In genomic region chr14:87153901-87154300, GRCh38 we compare ENCODE assay signal across 37 cellular contexts.
"Had no signal": no experiment of that assay in that cellular context is flagged by ENCODE, and none has a peak within 500 bp of the region (broad histone marks: within the 10 kb centered on the region; RNA-seq: fewer than 3 reads in every experiment).

No MANE protein-coding gene starts in this region.

- H3K4me1 ChIP-seq: adrenal gland had no signal

- H3K9me3 Mint-ChIP-seq: activated CD4-positive, alpha-beta T cell treated with anti-CD3 and anti-CD28 coated beads, Interleukin-2, amount 10 ng/mL, durations not matched to agents 24 days and 14 days had no signal

- H3K36me3 ChIP-seq: adrenal gland, cardiac muscle cell had no signal

- FAIRE-seq: bronchial epithelial cell, TTC549 had no signal

- H3K4me3 ChIP-seq: adrenal gland, cardiac muscle cell had no signal

- H3K27me3 ChIP-seq: adrenal gland, cardiac muscle cell had no signal

- H3K36me3 Mint-ChIP-seq: activated CD4-positive, alpha-beta memory T cell treated with anti-CD3 and anti-CD28 coated beads for 36 hours; activated naive CD4-positive, alpha-beta T cell treated with anti-CD3 and anti-CD28 coated beads, Interleukin-2, amount 50 U/mL, for 72 hours; activated naive CD8-positive, alpha-beta T cell treated with anti-CD3 and anti-CD28 coated beads for 36 hours; brain had no signal

- H3K4me3 Mint-ChIP-seq: activated B cell treated with CpG ODN at 0.5 μM for 24 hours; activated CD4-positive, alpha-beta memory T cell treated with anti-CD3 and anti-CD28 coated beads for 36 hours; activated CD4-positive, alpha-beta T cell treated with anti-CD3 and anti-CD28 coated beads, Interleukin-2, amount 10 ng/mL, durations not matched to agents 24 days and 14 days; activated CD8-positive, alpha-beta T cell treated with anti-CD3 and anti-CD28 coated beads for 36 hours; activated naive CD4-positive, alpha-beta T cell treated with anti-CD3 and anti-CD28 coated beads for 36 hours; activated naive CD8-positive, alpha-beta T cell treated with anti-CD3 and anti-CD28 coated beads for 36 hours; activated T-cell treated with anti-CD3 and anti-CD28 coated beads, Interleukin-2, amount 50 U/mL, for 4 hours; activated T-cell treated with anti-CD3 and anti-CD28 coated beads, Interleukin-2, amount 50 U/mL, for 72 hours; activated T-helper 1 cell treated with anti-CD3 and anti-CD28 coated beads, Interleukin-12 subunit alpha, Interleukin-12 subunit beta, Interleukin-2, Interleukin-4 antibody, amounts not matched to agents 30 ng/mL and 10 ng/mL and 1 ng/mL, durations not matched to agents 14 hours and 24 hours and 36 hours; activated T-helper 17 cell treated with anti-CD3 and anti-CD28 coated beads, Interleukin-2, amount 50 U/mL, for 72 hours; brain; central memory CD8-positive, alpha-beta T cell; T-helper 1 cell treated with Interleukin-12 subunit alpha and Interleukin-12 subunit beta and Interleukin-4 antibody, amounts not matched to agents 30 μg/mL and 1 μg/mL, for 36 hours; T-helper 2 cell treated with Interferon-gamma antibody and Interleukin-4, amounts not matched to agents 5 μg/mL and 100 μg/mL, for 36 hours had no signal

- DNase-seq: activated B cell treated with CpG ODN at 0.5 μM for 24 hours; activated CD4-positive, alpha-beta memory T cell treated with anti-CD3 and anti-CD28 coated beads for 36 hours; activated CD4-positive, alpha-beta T cell treated with anti-CD3 and anti-CD28 coated beads for 4 hours; activated CD4-positive, alpha-beta T cell treated with anti-CD3 and anti-CD28 coated beads, Interleukin-2, amount 10 ng/mL, durations not matched to agents 24 days and 14 days; activated CD4-positive, alpha-beta T cell treated with anti-CD3 and anti-CD28 coated beads, Interleukin-2, amount 50 U/mL, for 1 hour; activated CD4-positive, alpha-beta T cell treated with anti-CD3 and anti-CD28 coated beads, Interleukin-2, amount 50 U/mL, for 4 hours; activated CD4-positive, CD25-positive, alpha-beta regulatory T cell treated with anti-CD3 and anti-CD28 coated beads, Interleukin-2, amount 50 U/mL, for 72 hours; activated CD8-positive, alpha-beta memory T cell treated with anti-CD3 and anti-CD28 coated beads, Interleukin-2, amount 50 U/mL, for 4 hours; activated CD8-positive, alpha-beta T cell treated with anti-CD3 and anti-CD28 coated beads for 36 hours; activated effector memory CD4-positive, alpha-beta T cell treated with anti-CD3 and anti-CD28 coated beads, Interleukin-2, amount 50 U/mL, for 16 hours; activated gamma-delta T cell treated with Interleukin-2 at 50 U/mL for 16 hours; activated naive CD4-positive, alpha-beta T cell; activated naive CD4-positive, alpha-beta T cell treated with anti-CD3 and anti-CD28 coated beads for 36 hours; activated naive CD4-positive, alpha-beta T cell treated with anti-CD3 and anti-CD28 coated beads, Interleukin-2, amount 50 U/mL, for 16 hours; activated naive CD8-positive, alpha-beta T cell treated with anti-CD3 and anti-CD28 coated beads for 36 hours; activated T-cell treated with anti-CD3 and anti-CD28 coated beads for 4 hours; activated T-cell treated with anti-CD3 and anti-CD28 coated beads, Interleukin-2, amount 50 U/mL, for 1 hour; activated T-cell treated with anti-CD3 and anti-CD28 coated beads, Interleukin-2, amount 50 U/mL, for 4 hours; activated T-cell treated with anti-CD3 and anti-CD28 coated beads, Interleukin-2, amount 50 U/mL, for 72 hours; adrenal gland; amniotic stem cell; aorta; caudate nucleus; cerebellar nuclear complex; T-helper 2 cell; T-helper 9 cell had no signal

- H3K27ac Mint-ChIP-seq: activated B cell treated with CpG ODN at 0.5 μM for 24 hours; activated CD4-positive, alpha-beta memory T cell treated with anti-CD3 and anti-CD28 coated beads for 36 hours; activated CD4-positive, alpha-beta T cell treated with anti-CD3 and anti-CD28 coated beads, Interleukin-2, amount 10 ng/mL, durations not matched to agents 24 days and 14 days; activated CD8-positive, alpha-beta T cell treated with anti-CD3 and anti-CD28 coated beads for 36 hours; activated naive CD4-positive, alpha-beta T cell treated with anti-CD3 and anti-CD28 coated beads for 36 hours; activated naive CD4-positive, alpha-beta T cell treated with anti-CD3 and anti-CD28 coated beads, Interleukin-2, amount 50 U/mL, for 72 hours; activated naive CD8-positive, alpha-beta T cell treated with anti-CD3 and anti-CD28 coated beads for 36 hours; activated T-cell treated with anti-CD3 and anti-CD28 coated beads, Interleukin-2, amount 50 U/mL, for 72 hours; activated T-helper 1 cell treated with anti-CD3 and anti-CD28 coated beads, Interleukin-12 subunit alpha, Interleukin-12 subunit beta, Interleukin-2, Interleukin-4 antibody, amounts not matched to agents 30 ng/mL and 10 ng/mL and 1 ng/mL, durations not matched to agents 14 hours and 24 hours and 36 hours; activated T-helper 17 cell treated with anti-CD3 and anti-CD28 coated beads, Interleukin-2, amount 50 U/mL, for 72 hours; T-helper 1 cell treated with Interleukin-12 subunit alpha and Interleukin-12 subunit beta and Interleukin-4 antibody, amounts not matched to agents 30 μg/mL and 1 μg/mL, for 36 hours; T-helper 2 cell treated with Interferon-gamma antibody and Interleukin-4, amounts not matched to agents 5 μg/mL and 100 μg/mL, for 36 hours had no signal

- ATAC-seq: activated CD8-positive, alpha-beta T cell treated with anti-CD3 and anti-CD28 coated beads for 36 hours; activated naive CD4-positive, alpha-beta T cell treated with anti-CD3 and anti-CD28 coated beads, Interleukin-2, amount 50 U/mL, for 72 hours; activated T-cell treated with anti-CD3 and anti-CD28 coated beads, Interleukin-2, amount 50 U/mL, for 4 hours; activated T-cell treated with anti-CD3 and anti-CD28 coated beads, Interleukin-2, amount 50 U/mL, for 72 hours; activated T-helper 17 cell treated with anti-CD3 and anti-CD28 coated beads, Interleukin-2, amount 50 U/mL, for 72 hours had no signal

- H3K4me1 Mint-ChIP-seq: activated B cell treated with CpG ODN at 0.5 μM for 24 hours; activated CD4-positive, alpha-beta T cell treated with anti-CD3 and anti-CD28 coated beads, Interleukin-2, amount 10 ng/mL, durations not matched to agents 24 days and 14 days; activated naive CD8-positive, alpha-beta T cell treated with anti-CD3 and anti-CD28 coated beads for 36 hours; activated T-helper 17 cell treated with anti-CD3 and anti-CD28 coated beads, Interleukin-2, amount 50 U/mL, for 72 hours; central memory CD8-positive, alpha-beta T cell had no signal

- H3K27me3 Mint-ChIP-seq: activated B cell treated with CpG ODN at 0.5 μM for 24 hours; activated CD4-positive, alpha-beta memory T cell treated with anti-CD3 and anti-CD28 coated beads for 36 hours; activated CD4-positive, alpha-beta T cell treated with anti-CD3 and anti-CD28 coated beads, Interleukin-2, amount 10 ng/mL, durations not matched to agents 24 days and 14 days; activated CD8-positive, alpha-beta T cell treated with anti-CD3 and anti-CD28 coated beads for 36 hours; activated naive CD8-positive, alpha-beta T cell treated with anti-CD3 and anti-CD28 coated beads for 36 hours; activated T-helper 17 cell treated with anti-CD3 and anti-CD28 coated beads, Interleukin-2, amount 50 U/mL, for 72 hours; central memory CD8-positive, alpha-beta T cell had no signal

- H3K27ac ChIP-seq: adrenal gland, cardiac muscle cell, VCaP had no signal

- H3K9me3 ChIP-seq: adrenal gland had no signal
